Comparison of ENCODE assay signal across 1 cellular context in the genomic region with DNA sequence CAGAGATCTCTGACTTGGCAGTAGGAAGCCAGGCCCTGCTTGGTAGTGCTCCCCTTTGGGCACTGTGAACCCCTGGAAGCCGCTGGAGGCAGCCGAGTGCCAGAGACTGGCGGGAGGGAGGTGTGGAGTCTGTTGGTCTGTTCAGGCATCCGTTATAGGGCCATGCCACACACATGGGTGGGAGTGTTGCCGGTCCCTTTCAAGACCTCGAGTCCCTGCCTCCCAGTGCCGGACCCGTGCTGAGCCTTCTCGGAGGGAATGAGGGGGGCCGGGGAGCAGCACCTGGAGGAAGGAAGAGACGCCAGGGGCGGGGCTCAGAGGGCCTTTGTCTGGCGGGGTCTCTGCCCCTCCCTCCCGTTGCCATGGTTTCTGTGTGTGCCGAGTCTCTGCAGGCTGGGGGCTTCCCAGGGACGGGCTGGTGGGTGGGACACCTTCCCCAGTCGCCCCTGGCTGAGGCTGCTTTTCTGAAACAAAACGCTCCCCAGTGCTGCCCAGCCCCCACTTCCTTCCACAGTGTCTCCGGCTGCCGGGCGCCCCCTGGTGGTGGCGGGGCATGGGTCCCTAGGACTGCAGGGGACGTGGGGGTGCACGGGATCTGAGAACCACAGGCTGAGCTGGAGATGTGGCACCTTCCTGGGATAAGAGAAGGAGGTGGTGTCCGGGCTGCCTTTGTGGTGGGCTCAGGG.
A peak's percentile ranks its signal among the peaks of the same experiment; 100 is the strongest.
TF ChIP-seq lines count a peak whose summit lies in the region.

No MANE protein-coding gene starts in this region.

TF ChIP-seq in HepG2, 621 proteins besides CTCF, POLR2A, EP300 and RAD21 (continued from another document and continues in another):
- TF ChIP-seq HNF4G (IDR thresholded peaks at IDR 0.05; ENCODE audit: borderline replicate concordance, low read depth, low read length) (no peak), HNF4G (CRISPR knock-in tag; IDR thresholded peaks at IDR 0.05; ENCODE audit: borderline replicate concordance, low read depth) (no peak), ATF7 (IDR thresholded peaks at IDR 0.05) (no peak), ATF7 (CRISPR knock-in tag; IDR thresholded peaks at IDR 0.05) (no peak), ZNF589 (CRISPR knock-in tag; conservative IDR thresholded peaks at IDR 0.05) (no peak), BCLAF1 (IDR thresholded peaks at IDR 0.05) (no peak), FOXA3 (CRISPR knock-in tag; IDR thresholded peaks at IDR 0.05) (peak; percentile 16; the same call in 1 of the 2 replicates), ZNF276 (CRISPR knock-in tag; IDR thresholded peaks at IDR 0.05; ENCODE audit: low read depth) (no peak), KLF15 (CRISPR knock-in tag; IDR thresholded peaks at IDR 0.05; ENCODE audit: borderline replicate concordance) (0 out of 2 replicates have a peak, but pooled peaks have one; percentile 37), IRX3 (CRISPR knock-in tag; IDR thresholded peaks at IDR 0.05; ENCODE audit: borderline replicate concordance, low read depth) (no peak), JUN (CRISPR knock-in tag; IDR thresholded peaks at IDR 0.05) (no peak), MEIS1 (CRISPR knock-in tag; IDR thresholded peaks at IDR 0.05; ENCODE audit: borderline replicate concordance) (no peak), ZNF619 (CRISPR knock-in tag; IDR thresholded peaks at IDR 0.05) (no peak), ERF (CRISPR knock-in tag; IDR thresholded peaks at IDR 0.05) (peak; percentile 85), EHMT2 (IDR thresholded peaks at IDR 0.05; ENCODE audit: borderline replicate concordance, low read depth, low read length) (no peak), TP53 (CRISPR knock-in tag; conservative IDR thresholded peaks at IDR 0.05) (no peak), DMTF1 (CRISPR knock-in tag; IDR thresholded peaks at IDR 0.05) (no peak), ZSCAN21 (CRISPR knock-in tag; IDR thresholded peaks at IDR 0.05; ENCODE audit: borderline replicate concordance) (no peak), NRL (CRISPR knock-in tag; IDR thresholded peaks at IDR 0.05; ENCODE audit: borderline replicate concordance) (no peak), ZNF138 (CRISPR knock-in tag; IDR thresholded peaks at IDR 0.05; ENCODE audit: low read depth) (no peak), DNMT3B (CRISPR knock-in tag; conservative IDR thresholded peaks at IDR 0.05) (no peak), CAMTA2 (CRISPR knock-in tag; IDR thresholded peaks at IDR 0.05; ENCODE audit: borderline replicate concordance) (no peak), ARHGAP35 (CRISPR knock-in tag; IDR thresholded peaks at IDR 0.05; ENCODE audit: borderline replicate concordance) (0 out of 2 replicates have a peak, but pooled peaks have one; percentile 39), NFE2L1 (CRISPR knock-in tag; IDR thresholded peaks at IDR 0.05; ENCODE audit: borderline replicate concordance) (no peak), FOXK1 (CRISPR knock-in tag; IDR thresholded peaks at IDR 0.05; ENCODE audit: borderline replicate concordance, low read depth) (peak; percentile 31; the same call in 1 of the 2 replicates), ZMYM3 (CRISPR knock-in tag; IDR thresholded peaks at IDR 0.05) (peak; percentile 25; the same call in 1 of the 2 replicates), ZNF552 (CRISPR knock-in tag; IDR thresholded peaks at IDR 0.05; ENCODE audit: borderline replicate concordance) (no peak), ZNF747 (CRISPR knock-in tag; IDR thresholded peaks at IDR 0.05; ENCODE audit: borderline replicate concordance) (0 out of 2 replicates have a peak, but pooled peaks have one; percentile 33), ZNF646 (CRISPR knock-in tag; IDR thresholded peaks at IDR 0.05) (no peak), ZNF720 (CRISPR knock-in tag; IDR thresholded peaks at IDR 0.05) (no peak), ZNF557 (CRISPR knock-in tag; IDR thresholded peaks at IDR 0.05) (no peak)
- TF ChIP-seq, protein P1, sequence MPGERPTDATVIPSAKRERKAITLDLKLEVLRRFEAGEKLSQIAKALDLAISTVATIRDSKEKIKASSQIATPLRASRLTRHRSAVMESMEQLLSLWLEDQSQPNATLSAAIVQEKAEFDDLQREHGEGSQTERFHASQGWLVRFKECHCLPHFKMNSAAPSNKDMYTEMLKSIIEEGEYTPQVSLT (CRISPR knock-in tag; IDR thresholded peaks at IDR 0.05; ENCODE audit: borderline replicate concordance, low read depth), result no peak
- TF ChIP-seq, protein P2, sequence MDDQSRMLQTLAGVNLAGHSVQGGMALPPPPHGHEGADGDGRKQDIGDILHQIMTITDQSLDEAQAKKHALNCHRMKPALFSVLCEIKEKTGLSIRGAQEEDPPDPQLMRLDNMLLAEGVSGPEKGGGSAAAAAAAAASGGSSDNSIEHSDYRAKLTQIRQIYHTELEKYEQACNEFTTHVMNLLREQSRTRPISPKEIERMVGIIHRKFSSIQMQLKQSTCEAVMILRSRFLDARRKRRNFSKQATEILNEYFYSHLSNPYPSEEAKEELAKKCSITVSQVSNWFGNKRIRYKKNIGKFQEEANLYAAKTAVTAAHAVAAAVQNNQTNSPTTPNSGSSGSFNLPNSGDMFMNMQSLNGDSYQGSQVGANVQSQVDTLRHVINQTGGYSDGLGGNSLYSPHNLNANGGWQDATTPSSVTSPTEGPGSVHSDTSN (CRISPR knock-in tag; IDR thresholded peaks at IDR 0.05; ENCODE audit: borderline replicate concordance), result no peak
- TF ChIP-seq, protein P3, sequence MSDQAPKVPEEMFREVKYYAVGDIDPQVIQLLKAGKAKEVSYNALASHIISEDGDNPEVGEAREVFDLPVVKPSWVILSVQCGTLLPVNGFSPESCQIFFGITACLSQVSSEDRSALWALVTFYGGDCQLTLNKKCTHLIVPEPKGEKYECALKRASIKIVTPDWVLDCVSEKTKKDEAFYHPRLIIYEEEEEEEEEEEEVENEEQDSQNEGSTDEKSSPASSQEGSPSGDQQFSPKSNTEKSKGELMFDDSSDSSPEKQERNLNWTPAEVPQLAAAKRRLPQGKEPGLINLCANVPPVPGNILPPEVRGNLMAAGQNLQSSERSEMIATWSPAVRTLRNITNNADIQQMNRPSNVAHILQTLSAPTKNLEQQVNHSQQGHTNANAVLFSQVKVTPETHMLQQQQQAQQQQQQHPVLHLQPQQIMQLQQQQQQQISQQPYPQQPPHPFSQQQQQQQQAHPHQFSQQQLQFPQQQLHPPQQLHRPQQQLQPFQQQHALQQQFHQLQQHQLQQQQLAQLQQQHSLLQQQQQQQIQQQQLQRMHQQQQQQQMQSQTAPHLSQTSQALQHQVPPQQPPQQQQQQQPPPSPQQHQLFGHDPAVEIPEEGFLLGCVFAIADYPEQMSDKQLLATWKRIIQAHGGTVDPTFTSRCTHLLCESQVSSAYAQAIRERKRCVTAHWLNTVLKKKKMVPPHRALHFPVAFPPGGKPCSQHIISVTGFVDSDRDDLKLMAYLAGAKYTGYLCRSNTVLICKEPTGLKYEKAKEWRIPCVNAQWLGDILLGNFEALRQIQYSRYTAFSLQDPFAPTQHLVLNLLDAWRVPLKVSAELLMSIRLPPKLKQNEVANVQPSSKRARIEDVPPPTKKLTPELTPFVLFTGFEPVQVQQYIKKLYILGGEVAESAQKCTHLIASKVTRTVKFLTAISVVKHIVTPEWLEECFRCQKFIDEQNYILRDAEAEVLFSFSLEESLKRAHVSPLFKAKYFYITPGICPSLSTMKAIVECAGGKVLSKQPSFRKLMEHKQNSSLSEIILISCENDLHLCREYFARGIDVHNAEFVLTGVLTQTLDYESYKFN (CRISPR knock-in tag; conservative IDR thresholded peaks at IDR 0.05), result 0 out of 2 replicates have a peak, but pooled peaks have one; percentile 23
